In genomic region chr20:61955668-61956395, GRCh38 we compare ENCODE assay signal across 16 cellular contexts.
DNase-seq lines count a peak whose midpoint lies in the region; ATAC-seq and TF ChIP-seq lines count a peak whose summit lies in the region.
"Had no signal": no experiment of that assay in that cellular context is flagged by ENCODE, and none has a peak within 500 bp of the region (broad histone marks: within the 10 kb centered on the region; RNA-seq: fewer than 3 reads in every experiment).

No MANE protein-coding gene starts in this region.

- H3K4me3 ChIP-seq in HEK293 (ENCODE audit: low read depth, low read length) = no peak overlapping the region
- no peak overlapping the region for H3K4me3 ChIP-seq in hepatocyte
- no peak overlapping the region for H3K4me3 ChIP-seq in GM23338
- H3K4me3 ChIP-seq: BLaER1, GM23248 had no signal

- H3K4me2 ChIP-seq in hepatocyte = peak overlapping the region; percentile 26
- H3K4me2 ChIP-seq in GM23338 = no peak overlapping the region
- H3K4me2 ChIP-seq: BLaER1 had no signal

- H3K79me2 ChIP-seq in hepatocyte (no peaks in the 10 kb centered on the region), GM23338 (replicated peaks; ENCODE audit: insufficient read depth) (no peaks in the 10 kb centered on the region)

- H3K4me1 ChIP-seq in HEK293 (ENCODE audit: control insufficient read depth, insufficient read depth, low read length) (peaks cover 15% of the 10 kb centered on the region), hepatocyte (ENCODE audit: insufficient read depth) (peaks cover 13% of the 10 kb centered on the region), GM23338 (ENCODE audit: insufficient read depth) (peaks cover 3% of the 10 kb centered on the region)
- H3K4me1 ChIP-seq: BLaER1 had no signal

- H3K27ac Mint-ChIP-seq in T-helper 17 cell = peak overlapping the region; percentile 3
- no peak overlapping the region for H3K27ac Mint-ChIP-seq in GM23338
- H3K27ac Mint-ChIP-seq: CD8-positive, alpha-beta memory T cell had no signal

- H3K36me3 Mint-ChIP-seq in T-helper 17 cell (ENCODE audit: low read depth) (peaks cover 3% of the 10 kb centered on the region), GM23338 (ENCODE audit: low read depth) (no peaks in the 10 kb centered on the region; the same call in 2 of the 3 replicates)
- H3K36me3 Mint-ChIP-seq: CD8-positive, alpha-beta memory T cell had no signal

- ATAC-seq in T-helper 17 cell (no peak), GM23338 (no peak)

- no peaks in the 10 kb centered on the region; the same call in 2 of the 3 replicates for H3K9me3 Mint-ChIP-seq in GM23338
- H3K9me3 Mint-ChIP-seq: CD8-positive, alpha-beta memory T cell had no signal

- no peaks in the 10 kb centered on the region for H3K36me3 ChIP-seq in HEK293 (ENCODE audit: control insufficient read depth in 2 of 2, insufficient read depth in 1 of 2, low read length in 2 of 2)
- no peaks in the 10 kb centered on the region for H3K36me3 ChIP-seq in hepatocyte (replicated peaks; ENCODE audit: insufficient read depth, low read depth)
- H3K36me3 ChIP-seq in GM23338 (ENCODE audit: insufficient read depth) = no peaks in the 10 kb centered on the region
- H3K36me3 ChIP-seq: BLaER1 had no signal

- H3K4me3 Mint-ChIP-seq in T-helper 17 cell = peak overlapping the region; percentile 36
- H3K4me3 Mint-ChIP-seq in GM23338 = no peak overlapping the region
- H3K4me3 Mint-ChIP-seq: CD8-positive, alpha-beta memory T cell had no signal

- 60% methylated on average over 6 of the region's 6 CpGs for WGBS in hepatocyte (ENCODE audit: low lambda C conversion rate, missing lambda C conversion rate)

- H3K27me3 ChIP-seq in hepatocyte (peaks cover 6% of the 10 kb centered on the region), GM23338 (ENCODE audit: insufficient read depth) (no peaks in the 10 kb centered on the region)
- H3K27me3 ChIP-seq: BLaER1 had no signal

- H3K27ac ChIP-seq in HEK293 (ENCODE audit: extremely low read depth, low read depth, low read length) (no peak overlapping the region), hepatocyte (no peak overlapping the region), GM23338 (ENCODE audit: low read depth) (no peak overlapping the region), RWPE1 (no peak overlapping the region)
- H3K27ac ChIP-seq: 22Rv1, BLaER1, GM23248 had no signal

- H3F3A ChIP-seq in GM23338 (replicated peaks; ENCODE audit: low read depth) = no peaks in the 10 kb centered on the region

- H3K27me3 Mint-ChIP-seq in T-helper 17 cell = peaks cover 35% of the 10 kb centered on the region
- H3K27me3 Mint-ChIP-seq in GM23338 (ENCODE audit: insufficient read depth, low read depth, poor library complexity) = peaks cover 11% of the 10 kb centered on the region

- H4K20me1 ChIP-seq in hepatocyte (ENCODE audit: insufficient read depth, poor library complexity, severe bottlenecking) (no peaks in the 10 kb centered on the region), GM23338 (replicated peaks; ENCODE audit: insufficient read depth) (peaks cover 3% of the 10 kb centered on the region; the same call in 1 of the 2 replicates)
- H4K20me1 ChIP-seq: BLaER1 had no signal

- DNase-seq in NCI-H345 treated with DMSO at 0.1 percent for 48 hours (lab: John Stamatoyannopoulos, UW; ENCODE audit: unreplicated experiment) (peak; percentile 47), NCI-H345 (lab: John Stamatoyannopoulos, UW) (no peak), T-helper 17 cell (no peak), hepatocyte (ENCODE audit: low spot score) (no peak), nucleus accumbens (lab: John Stamatoyannopoulos, UW) (no peak), GM23338 (ENCODE audit: low spot score) (no peak), RWPE1 (ENCODE audit: low spot score) (no peak)
- DNase-seq: AML-193; CD8-positive, alpha-beta memory T cell; DMS53; GF-D8; GM23248; H7 had no signal

- H3K9me2 ChIP-seq in hepatocyte (replicated peaks; ENCODE audit: insufficient read depth) (no peaks in the 10 kb centered on the region), GM23338 (ENCODE audit: insufficient read depth) (no peaks in the 10 kb centered on the region)

- peaks cover 7% of the 10 kb centered on the region for H3K4me1 Mint-ChIP-seq in T-helper 17 cell
- H3K4me1 Mint-ChIP-seq in GM23338 = peaks cover 28% of the 10 kb centered on the region
- H3K4me1 Mint-ChIP-seq: CD8-positive, alpha-beta memory T cell had no signal

- H3K9me3 ChIP-seq in HEK293 (ENCODE audit: control insufficient read depth, insufficient read depth, low read depth, low read length) (no peaks in the 10 kb centered on the region), T-helper 17 cell (ENCODE audit: control insufficient read depth, low read length, poor library complexity, severe bottlenecking) (no peaks in the 10 kb centered on the region), hepatocyte (ENCODE audit: low read depth) (no peaks in the 10 kb centered on the region)
- H3K9me3 ChIP-seq: BLaER1 had no signal

- H2AFZ ChIP-seq in hepatocyte = no peak overlapping the region
- H2AFZ ChIP-seq in GM23338 = no peak overlapping the region
- H2AFZ ChIP-seq: GM23248 had no signal

- CTCF ChIA-PET in HEK293 (lab: Yijun Ruan, JAX) (no interaction called here), RWPE1 (lab: Yijun Ruan, JAX) (no interaction called here)

- POLR2A ChIA-PET in HEK293 (lab: Yijun Ruan, JAX) (no interaction called here), RWPE1 (lab: Yijun Ruan, JAX; ENCODE audit: low non-redundant PET) (no interaction called here)

- TF ChIP-seq CTCF in HEK293 (tag by site-specific recombination; IDR thresholded peaks at IDR 0.05) (no peak), hepatocyte (IDR thresholded peaks at IDR 0.05; ENCODE audit: poor library complexity) (no peak), GM23338 (conservative IDR thresholded peaks at IDR 0.05; ENCODE audit: low read depth in 2 of 2) (no peak), RWPE1 (conservative IDR thresholded peaks at IDR 0.05; ENCODE audit: low read depth) (no peak)

TF ChIP-seq in HEK293, 187 proteins besides CTCF, POLR2A, EP300 and RAD21 (continues in another document):
- TF ChIP-seq ZNF335 (tag by site-specific recombination; conservative IDR thresholded peaks at IDR 0.05) (0 out of 2 replicates have a peak, but pooled peaks have one; percentile 2), BCL11A (tag by site-specific recombination; IDR thresholded peaks at IDR 0.05; ENCODE audit: low read depth) (no peak), ZNF18 (tag by site-specific recombination; IDR thresholded peaks at IDR 0.05) (no peak), PRDM6 (tag by site-specific recombination; IDR thresholded peaks at IDR 0.05) (peak; percentile 72)

TF ChIP-seq in GM23338, 12 proteins besides CTCF, POLR2A, EP300 and RAD21 (continues in another document):
- no peak for TF ChIP-seq CREB1 (CRISPR knock-in tag; IDR thresholded peaks at IDR 0.05; ENCODE audit: low read depth)
- no peak for TF ChIP-seq ETS1 (IDR thresholded peaks at IDR 0.05)
- TF ChIP-seq NANOG (IDR thresholded peaks at IDR 0.05; ENCODE audit: borderline replicate concordance) = no peak
